In the genomic region with DNA sequence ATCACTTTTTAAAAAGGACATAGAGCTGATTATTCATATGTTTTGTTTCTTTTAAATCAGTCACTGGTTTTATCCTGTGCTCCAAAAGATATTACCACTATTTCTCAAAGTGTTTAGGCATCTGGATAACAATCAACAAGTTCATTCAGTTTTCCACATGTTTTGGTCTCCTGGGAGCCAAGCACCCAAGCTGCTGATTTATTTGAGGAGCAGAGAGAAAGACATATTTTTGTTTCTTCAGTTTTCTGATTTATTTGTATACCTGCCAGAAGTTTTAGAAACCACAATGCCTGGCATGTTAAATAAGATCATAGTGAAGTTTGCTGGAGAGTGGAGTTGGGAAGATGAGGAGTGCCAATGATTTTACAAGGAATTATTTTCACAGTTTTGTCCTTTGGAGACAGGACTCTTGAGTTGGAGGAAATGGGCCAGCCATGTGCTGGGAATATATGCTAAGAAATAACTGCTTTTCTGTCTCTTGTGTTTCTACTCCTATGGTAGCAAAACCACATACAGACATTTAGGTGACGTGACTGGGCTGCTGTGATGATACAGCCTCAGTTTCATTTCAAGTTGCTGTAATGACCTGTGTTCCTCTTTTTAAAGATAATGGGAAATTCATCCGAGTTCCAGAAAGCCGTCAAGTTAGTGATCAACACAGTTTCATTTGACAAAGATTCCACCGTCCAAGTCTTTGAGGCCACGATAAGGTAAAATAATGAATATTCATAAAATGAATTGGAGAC, we compare ENCODE assay signal across 10 cellular contexts. TPM values are rescaled to one million over a fixed set of nuclear protein-coding genes. Genes with fewer than 3 reads are reported as not detected.
DNase-seq lines count a peak whose midpoint lies in the region; ATAC-seq and TF ChIP-seq lines count a peak whose summit lies in the region.
"Had no signal": no experiment of that assay in that cellular context is flagged by ENCODE, and none has a peak within 500 bp of the region (broad histone marks: within the 10 kb centered on the region; RNA-seq: fewer than 3 reads in every experiment).

No MANE protein-coding gene starts in this region.

- H4K20me1 ChIP-seq in neural progenitor cell (ENCODE audit: low read depth) = no peaks in the 10 kb centered on the region

- H3K27me3 Mint-ChIP-seq in naive thymus-derived CD4-positive, alpha-beta T cell = no peaks in the 10 kb centered on the region
- no peaks in the 10 kb centered on the region for H3K27me3 Mint-ChIP-seq in neural progenitor cell (ENCODE audit: insufficient read depth, low read depth)

- H3K9ac ChIP-seq in neural progenitor cell = no peak overlapping the region

- H3K9me3 ChIP-seq in Peyer's patch (no peaks in the 10 kb centered on the region), neural progenitor cell (ENCODE audit: low read depth) (no peaks in the 10 kb centered on the region)
- H3K9me3 ChIP-seq in naive thymus-derived CD4-positive, alpha-beta T cell (ENCODE audit: control insufficient read depth in 2 of 3, low read length in 3 of 3) = no peaks in the 10 kb centered on the region
- H3K9me3 ChIP-seq: right lobe of liver had no signal

- peak overlapping the region in 2 of 4 donors; percentile 55 to 100 for H3K27ac ChIP-seq in Peyer's patch
- H3K27ac ChIP-seq in naive thymus-derived CD4-positive, alpha-beta T cell (ENCODE audit: low read depth, low read length) = peak overlapping the region; percentile 64
- H3K27ac ChIP-seq in substantia nigra (ENCODE audit: low read depth, low read length, poor library complexity, severe bottlenecking) = no peak overlapping the region
- H3K27ac ChIP-seq in neural progenitor cell = no peak overlapping the region

- peak overlapping the region; percentile 90 to 96 (median 94) for H3K27ac Mint-ChIP-seq in naive thymus-derived CD4-positive, alpha-beta T cell
- no peak overlapping the region for H3K27ac Mint-ChIP-seq in neural progenitor cell

- H3K36me3 ChIP-seq in Peyer's patch (peaks cover 0 to 50% (median 0%) of the 10 kb centered on the region in 3 donors), neural progenitor cell (no peaks in the 10 kb centered on the region)
- H3K36me3 ChIP-seq in naive thymus-derived CD4-positive, alpha-beta T cell (ENCODE audit: control insufficient read depth in 2 of 3, insufficient read depth in 3 of 3, low read length in 3 of 3) = peaks cover 24 to 36% (median 29%) of the 10 kb centered on the region in 3 experiments

- DNase-seq in Peyer's patch (peak in 2 of 3 donors; percentile 48 to 59), substantia nigra (lab: John Stamatoyannopoulos, UW) (no peak), posterior vena cava (ENCODE audit: low spot score) (no peak), NCI-H1092 (lab: John Stamatoyannopoulos, UW) (no peak), neural progenitor cell (ENCODE audit: low spot score) (no peak)
- DNase-seq in naive thymus-derived CD4-positive, alpha-beta T cell = no peak
- DNase-seq: GOT3, right lobe of liver had no signal

- CTCF ChIA-PET in naive thymus-derived CD4-positive, alpha-beta T cell (lab: Charles Lee) = interaction anchor here (1.0 to 1.1 kb wide), 2 partner anchors 13 to 848 kb away, joined by 3 to 4 read pairs; no protein-coding TSS in a partner anchor

- H3K4me1 ChIP-seq in Peyer's patch = peaks cover 0 to 40% (median 21%) of the 10 kb centered on the region in 4 donors
- peaks cover 52 to 64% of the 10 kb centered on the region in 2 donors for H3K4me1 ChIP-seq in naive thymus-derived CD4-positive, alpha-beta T cell (ENCODE audit: control insufficient read depth in 2 of 2, insufficient read depth in 2 of 2, low read length in 2 of 2)
- H3K4me1 ChIP-seq in neural progenitor cell = no peaks in the 10 kb centered on the region

- ATAC-seq in GM18907 (IDR thresholded peaks at IDR 0.05; ENCODE audit: unreplicated experiment) = peak; percentile 42
- peak; percentile 40 for ATAC-seq in HG02884 (IDR thresholded peaks at IDR 0.05; ENCODE audit: unreplicated experiment)
- ATAC-seq in naive thymus-derived CD4-positive, alpha-beta T cell = peak; percentile 32

- no peaks in the 10 kb centered on the region for H3K27me3 ChIP-seq in Peyer's patch
- H3K27me3 ChIP-seq in naive thymus-derived CD4-positive, alpha-beta T cell (ENCODE audit: control insufficient read depth in 2 of 2, insufficient read depth in 2 of 2, low read length in 2 of 2) = no peaks in the 10 kb centered on the region
- H3K27me3 ChIP-seq in neural progenitor cell = no peaks in the 10 kb centered on the region
- H3K27me3 ChIP-seq: right lobe of liver had no signal

- intact Hi-C loops in naive thymus-derived CD4-positive, alpha-beta T cell (cut with micrococcal nuclease) = loop anchor here (5.0 kb wide), 2 partner anchors 63 to 347 kb away; no protein-coding TSS in a partner anchor
- intact Hi-C loops in posterior vena cava (cut with DNase I) = no loop called here

- H3K9me3 Mint-ChIP-seq in naive thymus-derived CD4-positive, alpha-beta T cell = peaks cover 0 to 8% (median 5%) of the 10 kb centered on the region in 11 donors
- no peaks in the 10 kb centered on the region for H3K9me3 Mint-ChIP-seq in neural progenitor cell

- no peak overlapping the region for H3K4me3 ChIP-seq in Peyer's patch
- H3K4me3 ChIP-seq in naive thymus-derived CD4-positive, alpha-beta T cell (ENCODE audit: low read length) = no peak overlapping the region
- no peak overlapping the region for H3K4me3 ChIP-seq in neural progenitor cell
- H3K4me3 ChIP-seq: right lobe of liver had no signal

- peaks cover 49 to 78% (median 69%) of the 10 kb centered on the region in 7 donors for H3K4me1 Mint-ChIP-seq in naive thymus-derived CD4-positive, alpha-beta T cell
- H3K4me1 Mint-ChIP-seq in neural progenitor cell = no peaks in the 10 kb centered on the region

- H3K36me3 Mint-ChIP-seq in naive thymus-derived CD4-positive, alpha-beta T cell = peaks cover 11 to 51% (median 44%) of the 10 kb centered on the region in 5 donors
- peaks cover 26% of the 10 kb centered on the region for H3K36me3 Mint-ChIP-seq in neural progenitor cell

- no peak overlapping the region for H3K4me2 ChIP-seq in neural progenitor cell

- POLR2A ChIA-PET in naive thymus-derived CD4-positive, alpha-beta T cell (lab: Charles Lee) = interaction anchor here (4.6 kb wide), 1 partner anchor 11 kb away, joined by 117 read pairs; a partner anchor contains a TSS

- H3K4me3 Mint-ChIP-seq in naive thymus-derived CD4-positive, alpha-beta T cell = peak overlapping the region in 9 of 10 donors; percentile 13 to 80 (median 64)
- H3K4me3 Mint-ChIP-seq in neural progenitor cell = no peak overlapping the region

- TF ChIP-seq CTCF in Peyer's patch (IDR thresholded peaks at IDR 0.05) = no peak
- no peak for TF ChIP-seq CTCF in neural progenitor cell (IDR thresholded peaks at IDR 0.05)

- peaks cover 3% of the 10 kb centered on the region for H3K79me2 ChIP-seq in neural progenitor cell (ENCODE audit: low read depth)

- no peak overlapping the region for H2AFZ ChIP-seq in neural progenitor cell (replicated peaks)

- no peak for TF ChIP-seq POLR2A in Peyer's patch (IDR thresholded peaks at IDR 0.05)

- no peaks in the 10 kb centered on the region for H3F3A ChIP-seq in neural progenitor cell (ENCODE audit: low read depth)

RNA-seq across cellular contexts. Expression of a gene that starts 11.7 kb away (rescaled TPM):
- 100 to 1,000 TPM in 1 of 4 donors, 10 to 100 TPM in 3; 50.1 to 118 (median 58.8) TPM for total RNA-seq in Peyer's patch
- 100 to 1,000 TPM in 4 of 5 experiments, 10 to 100 TPM in 1; 97.3 to 138 (median 126) TPM for total RNA-seq in naive thymus-derived CD4-positive, alpha-beta T cell
- polyA plus RNA-seq in naive thymus-derived CD4-positive, alpha-beta T cell = 10 to 100 TPM; 41.9 to 50.1 TPM
- 10 to 100 TPM; 25.0 to 28.1 TPM for total RNA-seq in posterior vena cava
- 11.8 and 12.3 TPM in 2 replicates for total RNA-seq in neural progenitor cell (ENCODE audit: low replicate concordance)

Comparison
In these comparisons a context has a peak if more than half of its experiments do, and no peak if none do; other contexts are left out.
1. DNase-seq: peak in Peyer's patch (2 of 3); none in naive thymus-derived CD4-positive, alpha-beta T cell (0 of 9), substantia nigra (0 of 49), posterior vena cava (single experiment), NCI-H1092 (single experiment) and neural progenitor cell (single experiment).
2. intact Hi-C loops: an anchor here in naive thymus-derived CD4-positive, alpha-beta T cell (5.0 kb wide); none called in posterior vena cava.
3. Peak in every context shown above with its lines, with median percentiles within 50 percentile points of each other: ATAC-seq.